Comparison of ENCODE assay signal across 13 cellular contexts in genomic region chr11:10666976-10667892, GRCh38. TPM values are rescaled to one million over a fixed set of nuclear protein-coding genes. Genes with fewer than 3 reads are reported as not detected.
A peak's percentile ranks its signal among the peaks of the same experiment; 100 is the strongest.
DNase-seq lines count a peak whose midpoint lies in the region; ATAC-seq and TF ChIP-seq lines count a peak whose summit lies in the region.
"Had no signal": no experiment of that assay in that cellular context is flagged by ENCODE, and none has a peak within 500 bp of the region (broad histone marks: within the 10 kb centered on the region; RNA-seq: fewer than 3 reads in every experiment).

No MANE protein-coding gene starts in this region.

- no peak overlapping the region for H3K4me3 ChIP-seq in BJ (ENCODE audit: low read depth, low read length)
- H3K4me3 ChIP-seq in Panc1 (ENCODE audit: low read depth in 2 of 2, low read length in 2 of 2), result no peak overlapping the region
- no peak overlapping the region for H3K4me3 ChIP-seq in sigmoid colon
- H3K4me3 ChIP-seq: mucosa of descending colon had no signal

- CTCF ChIA-PET in BJ (lab: Yijun Ruan, JAX) (interaction anchor here (0.6 to 1.8 kb wide), 7 partner anchors 13 to 307 kb away, joined by 3 to 6 read pairs (median 3); partner anchors contain the start of gene RNF141), Panc1 (lab: Charles Lee) (interaction anchor here (0.6 kb wide), 2 partner anchors 37 to 368 kb away, joined by 3 to 6 read pairs; no protein-coding TSS in a partner anchor)
- CTCF ChIA-PET in activated CD4-positive, alpha-beta T cell treated with anti-CD3 and anti-CD28 coated beads for 36 hours (lab: Charles Lee), result interaction anchor here (6.1 kb wide), 1 partner anchor 12 kb away, joined by 30 read pairs; no protein-coding TSS in a partner anchor

- no peaks in the 10 kb centered on the region for H3K4me1 Mint-ChIP-seq in activated CD4-positive, alpha-beta T cell treated with anti-CD3 and anti-CD28 coated beads for 36 hours
- H3K4me1 Mint-ChIP-seq in immature natural killer cell, result no peaks in the 10 kb centered on the region

- H3K27ac Mint-ChIP-seq in activated CD4-positive, alpha-beta T cell treated with anti-CD3 and anti-CD28 coated beads for 36 hours, result no peak overlapping the region
- no peak overlapping the region for H3K27ac Mint-ChIP-seq in immature natural killer cell
- H3K27ac Mint-ChIP-seq: activated T-helper 2 cell treated with anti-CD3 and anti-CD28 coated beads, Interferon-gamma antibody, Interleukin-2, Interleukin-4, amounts not matched to agents 10 μg/mL and 5 μg/mL and 100 μg/mL, durations not matched to agents 14 hours and 24 hours and 36 hours had no signal

- no peaks in the 10 kb centered on the region for H3K36me3 Mint-ChIP-seq in activated CD4-positive, alpha-beta T cell treated with anti-CD3 and anti-CD28 coated beads for 36 hours (ENCODE audit: low read depth)
- no peaks in the 10 kb centered on the region for H3K36me3 Mint-ChIP-seq in immature natural killer cell

- H3K9me3 Mint-ChIP-seq in activated CD4-positive, alpha-beta T cell treated with anti-CD3 and anti-CD28 coated beads for 36 hours (ENCODE audit: low read depth), result no peaks in the 10 kb centered on the region
- no peaks in the 10 kb centered on the region for H3K9me3 Mint-ChIP-seq in immature natural killer cell
- H3K9me3 Mint-ChIP-seq: activated T-helper 2 cell treated with anti-CD3 and anti-CD28 coated beads, Interferon-gamma antibody, Interleukin-2, Interleukin-4, amounts not matched to agents 10 μg/mL and 5 μg/mL and 100 μg/mL, durations not matched to agents 14 hours and 24 hours and 36 hours had no signal

- no peak for TF ChIP-seq CTCF in BJ (IDR thresholded peaks at IDR 0.05; ENCODE audit: insufficient read depth, low read depth, low read length)
- TF ChIP-seq CTCF in Panc1 (IDR thresholded peaks at IDR 0.05), result no peak
- TF ChIP-seq CTCF in sigmoid colon (IDR thresholded peaks at IDR 0.05), result no peak

- DNase-seq in BJ (ENCODE audit: low read depth), result peak; percentile 62
- DNase-seq in Panc1 (ENCODE audit: low read depth, low spot score), result no peak
- DNase-seq in fibroblast of peridontal ligament (ENCODE audit: extremely low read depth), result peak; percentile 63
- no peak for DNase-seq in sigmoid colon
- no peak for DNase-seq in activated CD4-positive, alpha-beta T cell treated with anti-CD3 and anti-CD28 coated beads for 36 hours
- DNase-seq in immature natural killer cell, result no peak
- DNase-seq in activated CD4-positive, alpha-beta T cell treated with anti-CD3 and anti-CD28 coated beads, Interleukin-2, amount 50 U/mL, for 4 hours, result no peak
- no peak for DNase-seq in activated naive CD4-positive, alpha-beta T cell treated with anti-CD3 and anti-CD28 coated beads, Interleukin-2, amount 50 U/mL, for 16 hours
- DNase-seq: head of caudate nucleus, mucosa of descending colon, NCI-H446 had no signal

- in situ Hi-C loops in Panc1 (cut with HindIII; ENCODE audit: low pct_unique_long_range_greater_than_20kb, low sequenced_read_pairs), result no loop called here

- H3K36me3 ChIP-seq in BJ (ENCODE audit: control insufficient read depth, insufficient read depth, low read length) (peaks cover 5% of the 10 kb centered on the region), Panc1 (ENCODE audit: control insufficient read depth, insufficient read depth, low read length) (no peaks in the 10 kb centered on the region), sigmoid colon (no peaks in the 10 kb centered on the region)

- H3K27me3 Mint-ChIP-seq in activated CD4-positive, alpha-beta T cell treated with anti-CD3 and anti-CD28 coated beads for 36 hours, result peaks cover 6% of the 10 kb centered on the region
- peaks cover 0 to 4% (median 3%) of the 10 kb centered on the region in 3 donors for H3K27me3 Mint-ChIP-seq in immature natural killer cell (ENCODE audit: low read depth in 3 of 3)

- ATAC-seq in Panc1, result no peak
- ATAC-seq in activated CD4-positive, alpha-beta T cell treated with anti-CD3 and anti-CD28 coated beads for 36 hours, result no peak
- ATAC-seq: mucosa of descending colon, Right ventricle myocardium inferior had no signal

- BruUV-seq in Panc1 (replicated peaks; lab: Mats Ljungman, UMichigan), result no TSS peak

- no peak for TF ChIP-seq EP300 in sigmoid colon (IDR thresholded peaks at IDR 0.05)

- H3K9me3 ChIP-seq in Panc1 (ENCODE audit: control insufficient read depth, insufficient read depth, low read depth, low read length) (no peaks in the 10 kb centered on the region), sigmoid colon (no peaks in the 10 kb centered on the region)
- H3K9me3 ChIP-seq: mucosa of descending colon had no signal

- no peak for TF ChIP-seq POLR2A in sigmoid colon (IDR thresholded peaks at IDR 0.05)

- H3K4me3 Mint-ChIP-seq in activated CD4-positive, alpha-beta T cell treated with anti-CD3 and anti-CD28 coated beads for 36 hours, result no peak overlapping the region
- H3K4me3 Mint-ChIP-seq in immature natural killer cell, result no peak overlapping the region

- H3K27me3 ChIP-seq in BJ (ENCODE audit: control insufficient read depth, insufficient read depth, low read length) (no peaks in the 10 kb centered on the region), Panc1 (ENCODE audit: control insufficient read depth, insufficient read depth, low read length) (peaks cover under 1% of the 10 kb centered on the region), sigmoid colon (no peaks in the 10 kb centered on the region)

- 69 to 72% methylated on average over 6 of the region's 6 CpGs for WGBS in sigmoid colon, 2 donors

- H3K27ac ChIP-seq in Panc1 (ENCODE audit: low read length), result peak overlapping the region; percentile 62
- H3K27ac ChIP-seq in sigmoid colon, result peak overlapping the region; percentile 75 to 89 (median 84)

- intact Hi-C loops in Panc1 (cut with micrococcal nuclease; ENCODE audit: unreplicated experiment) (no loop called here), sigmoid colon (cut with DNase I) (no loop called here)
- intact Hi-C loops in activated CD4-positive, alpha-beta T cell treated with anti-CD3 and anti-CD28 coated beads for 36 hours (cut with DNase I, micrococcal nuclease), result no loop called here

- POLR2A ChIA-PET in BJ (lab: Charles Lee) (interaction anchor here (0.9 to 1.2 kb wide), 2 partner anchors 10 to 25 kb away, joined by 3 to 4 read pairs; no protein-coding TSS in a partner anchor), Panc1 (lab: Charles Lee) (interaction anchor here (0.6 kb wide), 1 partner anchor 1281 kb away, joined by 4 read pairs; no protein-coding TSS in a partner anchor)
- POLR2A ChIA-PET in activated CD4-positive, alpha-beta T cell treated with anti-CD3 and anti-CD28 coated beads for 36 hours (lab: Charles Lee), result no interaction called here

- H3K4me1 ChIP-seq in Panc1 (ENCODE audit: control insufficient read depth, insufficient read depth, low read length) (peaks cover 27% of the 10 kb centered on the region), sigmoid colon (peaks cover 0 to 89% (median 87%) of the 10 kb centered on the region in 4 donors)

RNA-seq across cellular contexts. Expression of gene IRAG1, which starts 26.3 kb away (rescaled TPM):
- polyA plus RNA-seq in BJ (2011; rRNA removed), result 76.5 and 82.4 TPM in 2 replicates
- 81.8 and 87.8 TPM in 2 replicates for polyA minus RNA-seq in BJ (2011; rRNA and poly(A)+ RNA removed)
- total RNA-seq in Panc1 (2021; ENCODE audit: unreplicated experiment), result 0.21 TPM
- polyA plus RNA-seq in Panc1 (2012; ENCODE audit: insufficient read length), result 0.31 TPM
- total RNA-seq in sigmoid colon, result 100 to 1,000 TPM in 3 of 4 donors, 10 to 100 TPM in 1; 96.1 to 153 (median 125) TPM
- polyA plus RNA-seq in sigmoid colon, result 10 to 100 TPM in 1 of 3 donors, 1 to 10 TPM in 2; 1.8 to 10.6 (median 2.3) TPM
- total RNA-seq in activated CD4-positive, alpha-beta T cell treated with anti-CD3 and anti-CD28 coated beads for 36 hours, result not detected
- polyA plus RNA-seq in immature natural killer cell, result under 1 TPM in 1 of 3 donors, not detected in 2; 0.41 TPM
- total RNA-seq: activated T-helper 2 cell treated with anti-CD3 and anti-CD28 coated beads, Interferon-gamma antibody, Interleukin-2, Interleukin-4, amounts not matched to agents 10 μg/mL and 5 μg/mL and 100 μg/mL, durations not matched to agents 14 hours and 24 hours and 36 hours had no signal

Comparison
In these comparisons a context has a peak if more than half of its experiments do, and no peak if none do; other contexts are left out.
1. DNase-seq: peak in BJ (single experiment) and fibroblast of peridontal ligament (single experiment); none in Panc1 (single experiment), sigmoid colon (single experiment), activated CD4-positive, alpha-beta T cell treated with anti-CD3 and anti-CD28 coated beads for 36 hours (single experiment), immature natural killer cell (0 of 3), activated CD4-positive, alpha-beta T cell treated with anti-CD3 and anti-CD28 coated beads, Interleukin-2, amount 50 U/mL, for 4 hours (0 of 2) and activated naive CD4-positive, alpha-beta T cell treated with anti-CD3 and anti-CD28 coated beads, Interleukin-2, amount 50 U/mL, for 16 hours (single experiment).
2. RNA of gene IRAG1, which starts 26.3 kb away (total RNA-seq): 96.1 to 153 TPM in sigmoid colon; 0.21 TPM in Panc1 (single experiment) and not detected in activated CD4-positive, alpha-beta T cell treated with anti-CD3 and anti-CD28 coated beads for 36 hours; every median in the first group is over 10 times any median in the second.